Comparison of ENCODE assay signal across 7 cellular contexts in the genomic region with DNA sequence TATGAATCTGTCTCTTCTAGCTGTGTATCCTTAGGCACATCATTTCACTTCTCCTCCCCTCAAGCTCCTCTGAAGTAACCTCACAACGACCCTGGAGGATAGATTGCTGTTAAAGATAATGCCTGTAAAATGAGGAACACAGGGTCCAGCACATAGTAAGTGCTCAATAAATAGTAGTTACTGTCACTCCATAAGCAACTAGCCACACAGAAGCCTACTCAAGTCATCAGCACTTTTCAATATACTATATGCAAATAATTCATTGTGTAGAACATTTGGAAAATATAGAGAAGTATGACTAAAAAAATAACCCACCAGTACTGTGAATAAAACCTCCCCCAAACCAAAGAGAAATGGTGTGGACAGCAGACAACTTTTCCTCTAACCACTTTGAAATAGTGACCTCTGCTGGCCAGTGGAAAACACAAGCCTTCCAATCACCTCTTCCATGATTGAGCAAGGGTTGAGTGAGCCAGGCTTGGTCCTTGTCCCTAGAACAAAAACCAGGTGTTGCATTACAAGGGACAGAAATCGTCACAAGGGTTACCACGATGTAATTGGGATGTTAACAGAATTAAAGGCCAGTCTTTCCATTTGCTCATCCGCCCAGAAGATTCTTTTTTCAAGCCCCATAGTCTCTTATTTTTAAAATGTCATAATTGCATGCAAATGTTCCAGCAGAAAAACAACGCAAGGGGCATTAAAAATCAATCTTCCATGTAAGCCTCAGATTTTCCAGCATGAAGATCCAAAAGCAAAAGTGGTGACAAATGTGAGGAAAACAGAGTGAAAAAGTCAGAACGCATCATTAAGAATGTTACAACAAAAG. TPM values are rescaled to one million over a fixed set of nuclear protein-coding genes. Genes with fewer than 3 reads are reported as not detected.
DNase-seq lines count a peak whose midpoint lies in the region; ATAC-seq and TF ChIP-seq lines count a peak whose summit lies in the region.

No MANE protein-coding gene starts in this region.

- H4K20me1 ChIP-seq in PC-3 (ENCODE audit: low read length): no peaks in the 10 kb centered on the region

- H3K9ac ChIP-seq in PC-3 (ENCODE audit: low read length): no peak overlapping the region
- H3K9ac ChIP-seq in mesenchymal stem cell (ENCODE audit: low read length): no peak overlapping the region

- H2AK5ac ChIP-seq in mesenchymal stem cell (ENCODE audit: low read length, severe bottlenecking): no peak overlapping the region

- no peak overlapping the region for H2BK15ac ChIP-seq in mesenchymal stem cell (ENCODE audit: low read depth, poor library complexity, severe bottlenecking)

- no peak overlapping the region for H2BK120ac ChIP-seq in mesenchymal stem cell (ENCODE audit: low read depth, low read length)

- no peaks in the 10 kb centered on the region for H3K79me2 ChIP-seq in PC-3 (ENCODE audit: low read length)

- intact Hi-C loops in PC-3 (cut with micrococcal nuclease): loop anchor here (1.0 to 2.0 kb wide), 3 partner anchors 36 to 269 kb away; no protein-coding TSS in a partner anchor

- TF ChIP-seq POLR2A in GM18505 (IDR thresholded peaks at IDR 0.05; ENCODE audit: borderline replicate concordance, extremely low read depth, insufficient read depth, insufficient read length): no peak

- DNase-seq in DMS79 treated with DMSO at 0.1 percent for 48 hours (lab: John Stamatoyannopoulos, UW) (peak; percentile 3), HL-60 (ENCODE audit: low read depth in 1 of 2, low spot score in 1 of 2) (peak; percentile 17 to 42), PC-3 (peak; percentile 82), dermis blood vessel endothelial cell (peak; percentile 75), mesenchymal stem cell (peak; percentile 66)

- no peak overlapping the region for H4K8ac ChIP-seq in mesenchymal stem cell (ENCODE audit: low read length)

- no peaks in the 10 kb centered on the region for H3F3A ChIP-seq in PC-3 (ENCODE audit: low read length, unreplicated experiment)

- no peak overlapping the region for H3K23ac ChIP-seq in mesenchymal stem cell (ENCODE audit: low read length in 2 of 2)

- H3K36me3 ChIP-seq in PC-3 (ENCODE audit: low read depth, low read length) (no peaks in the 10 kb centered on the region), mesenchymal stem cell (ENCODE audit: control insufficient read depth in 1 of 2, insufficient read depth in 2 of 2, low read depth in 1 of 2, low read length in 2 of 2) (no peaks in the 10 kb centered on the region)

- BruUV-seq in PC-3 (replicated peaks; lab: Mats Ljungman, UMichigan): no TSS peak

- WGBS in mesenchymal stem cell: 62% methylated on average over 5 of the region's 6 CpGs

- H2AFZ ChIP-seq in PC-3 (ENCODE audit: low read length) (no peak overlapping the region), mesenchymal stem cell (ENCODE audit: low read depth, low read length) (no peak overlapping the region)

- no peak overlapping the region for H3K4ac ChIP-seq in mesenchymal stem cell (ENCODE audit: low read depth in 1 of 2, low read length in 2 of 2)

- no peaks in the 10 kb centered on the region for H3K27me3 ChIP-seq in HL-60 (ENCODE audit: insufficient read depth, poor library complexity, severe bottlenecking)
- no peaks in the 10 kb centered on the region for H3K27me3 ChIP-seq in PC-3 (ENCODE audit: low read length)
- H3K27me3 ChIP-seq in mesenchymal stem cell (ENCODE audit: control insufficient read depth in 1 of 2, insufficient read depth in 1 of 2, low read length in 2 of 2): peaks cover 0 to 28% of the 10 kb centered on the region in 2 experiments

- no peak overlapping the region for H2BK12ac ChIP-seq in mesenchymal stem cell (ENCODE audit: low read length in 2 of 2)

- H2BK5ac ChIP-seq in mesenchymal stem cell (ENCODE audit: low read depth, low read length, poor library complexity, severe bottlenecking): no peak overlapping the region

- H3K9me3 ChIP-seq in PC-3 (ENCODE audit: low read length) (no peaks in the 10 kb centered on the region), mesenchymal stem cell (ENCODE audit: control insufficient read depth, low read length) (no peaks in the 10 kb centered on the region)

- no peak overlapping the region for H3K4me3 ChIP-seq in HL-60 (replicated peaks; ENCODE audit: insufficient read depth, low read length)
- H3K4me3 ChIP-seq in PC-3 (ENCODE audit: low read length): no peak overlapping the region
- no peak overlapping the region for H3K4me3 ChIP-seq in mesenchymal stem cell (ENCODE audit: insufficient read depth in 1 of 2, low read depth in 1 of 2, low read length in 2 of 2)

- H3K9me2 ChIP-seq in PC-3 (replicated peaks; ENCODE audit: low read length): no peaks in the 10 kb centered on the region

- H3K79me1 ChIP-seq in mesenchymal stem cell (replicated peaks; ENCODE audit: low read length, poor library complexity, severe bottlenecking): no peaks in the 10 kb centered on the region

- H3K27ac ChIP-seq in HL-60 (replicated peaks) (no peak overlapping the region), PC-3 (ENCODE audit: low read length) (no peak overlapping the region), mesenchymal stem cell (ENCODE audit: low read length, poor library complexity, severe bottlenecking) (no peak overlapping the region)

- TF ChIP-seq CTCF in HL-60 (IDR thresholded peaks at IDR 0.05; ENCODE audit: insufficient read depth, low read length): peak; percentile 58
- TF ChIP-seq CTCF in PC-3 (conservative IDR thresholded peaks at IDR 0.05; ENCODE audit: low read depth, low read length): peak; percentile 91

- CTCF ChIA-PET in PC-3 (lab: Charles Lee): interaction anchor here (0.6 to 1.1 kb wide), 2 partner anchors 64 to 162 kb away, joined by 3 read pairs; no protein-coding TSS in a partner anchor

- no peak overlapping the region for H3K14ac ChIP-seq in mesenchymal stem cell (ENCODE audit: low read length in 2 of 2)

- H3K4me1 ChIP-seq in PC-3 (ENCODE audit: insufficient read depth, low read length) (no peaks in the 10 kb centered on the region), mesenchymal stem cell (ENCODE audit: control insufficient read depth, insufficient read depth, low read depth, low read length) (no peaks in the 10 kb centered on the region)

- POLR2A ChIA-PET in PC-3 (lab: Charles Lee; ENCODE audit: unreplicated experiment): no interaction called here

- H3K4me2 ChIP-seq in PC-3 (ENCODE audit: low read length) (no peak overlapping the region), mesenchymal stem cell (ENCODE audit: low read length, poor library complexity, severe bottlenecking) (no peak overlapping the region)

- H4K91ac ChIP-seq in mesenchymal stem cell (ENCODE audit: low read length): no peak overlapping the region

- ATAC-seq in PC-3 (peak; percentile 88), GM18505 (IDR thresholded peaks at IDR 0.05; ENCODE audit: unreplicated experiment) (no peak), HG03108 (IDR thresholded peaks at IDR 0.05; ENCODE audit: unreplicated experiment) (no peak)

- no peak overlapping the region for H3K18ac ChIP-seq in mesenchymal stem cell (ENCODE audit: low read depth in 1 of 2, low read length in 2 of 2)

RNA-seq across cellular contexts. Expression of a gene that starts 15.7 kb away (rescaled TPM):
- total RNA-seq in PC-3 (2014; rRNA removed): 1.7 and 2.6 TPM in 2 replicates
- not detected in 2 replicates for total RNA-seq in dermis blood vessel endothelial cell
- polyA plus RNA-seq in mesenchymal stem cell (2013, experiment 1 of 2): 0.29 TPM
- 0.29 TPM for polyA plus RNA-seq in mesenchymal stem cell (2013, experiment 2 of 2)

Comparison
In these comparisons a context has a peak if more than half of its experiments do, and no peak if none do; other contexts are left out.
1. DNase-seq: peak in every context shown above with its lines; median percentile 82 in PC-3; 75 in dermis blood vessel endothelial cell; 66 in mesenchymal stem cell; 30 in HL-60; 3 in DMS79 treated with DMSO at 0.1 percent for 48 hours.